1 cellular context compared by ENCODE assay signal in the genomic region with DNA sequence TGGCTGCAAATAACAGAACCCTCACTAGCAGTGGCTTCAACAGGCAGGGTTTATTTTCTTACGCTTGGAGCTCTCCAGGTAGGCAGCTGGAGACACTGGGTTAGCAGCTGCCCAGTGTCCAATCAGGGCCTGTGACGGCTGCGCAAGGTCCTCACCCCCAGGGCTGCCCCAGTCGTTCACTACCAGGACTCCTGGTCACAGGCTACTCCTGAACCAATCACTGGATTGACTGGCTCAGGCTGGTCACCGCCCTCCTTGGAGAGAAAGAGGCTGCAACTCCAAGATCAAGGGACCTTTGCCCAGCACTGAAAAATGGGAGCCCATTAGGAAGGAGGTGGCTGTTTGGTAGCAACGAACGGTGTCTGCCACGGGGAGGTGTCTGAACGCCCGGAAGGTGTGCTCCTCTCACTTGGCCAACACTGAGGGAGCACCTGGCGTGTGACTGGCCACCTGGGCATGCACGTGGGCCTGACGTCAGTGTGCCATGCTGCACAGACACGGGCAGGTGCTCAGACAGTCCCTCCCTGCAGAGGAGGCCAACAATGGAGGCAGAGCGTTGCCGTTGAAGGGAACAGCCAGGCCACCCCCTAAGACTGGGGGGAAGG.
TF ChIP-seq lines count a peak whose summit lies in the region.

No MANE protein-coding gene starts in this region.

TF ChIP-seq in WTC11, 78 proteins besides CTCF, POLR2A, EP300 and RAD21 (continued from another document):
- TF ChIP-seq, protein P1, sequence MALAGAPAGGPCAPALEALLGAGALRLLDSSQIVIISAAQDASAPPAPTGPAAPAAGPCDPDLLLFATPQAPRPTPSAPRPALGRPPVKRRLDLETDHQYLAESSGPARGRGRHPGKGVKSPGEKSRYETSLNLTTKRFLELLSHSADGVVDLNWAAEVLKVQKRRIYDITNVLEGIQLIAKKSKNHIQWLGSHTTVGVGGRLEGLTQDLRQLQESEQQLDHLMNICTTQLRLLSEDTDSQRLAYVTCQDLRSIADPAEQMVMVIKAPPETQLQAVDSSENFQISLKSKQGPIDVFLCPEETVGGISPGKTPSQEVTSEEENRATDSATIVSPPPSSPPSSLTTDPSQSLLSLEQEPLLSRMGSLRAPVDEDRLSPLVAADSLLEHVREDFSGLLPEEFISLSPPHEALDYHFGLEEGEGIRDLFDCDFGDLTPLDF (CRISPR knock-in tag; IDR thresholded peaks at IDR 0.05) = no peak
TF ChIP-seq in WTC11: peak in this region for 0.
